In the genomic region with DNA sequence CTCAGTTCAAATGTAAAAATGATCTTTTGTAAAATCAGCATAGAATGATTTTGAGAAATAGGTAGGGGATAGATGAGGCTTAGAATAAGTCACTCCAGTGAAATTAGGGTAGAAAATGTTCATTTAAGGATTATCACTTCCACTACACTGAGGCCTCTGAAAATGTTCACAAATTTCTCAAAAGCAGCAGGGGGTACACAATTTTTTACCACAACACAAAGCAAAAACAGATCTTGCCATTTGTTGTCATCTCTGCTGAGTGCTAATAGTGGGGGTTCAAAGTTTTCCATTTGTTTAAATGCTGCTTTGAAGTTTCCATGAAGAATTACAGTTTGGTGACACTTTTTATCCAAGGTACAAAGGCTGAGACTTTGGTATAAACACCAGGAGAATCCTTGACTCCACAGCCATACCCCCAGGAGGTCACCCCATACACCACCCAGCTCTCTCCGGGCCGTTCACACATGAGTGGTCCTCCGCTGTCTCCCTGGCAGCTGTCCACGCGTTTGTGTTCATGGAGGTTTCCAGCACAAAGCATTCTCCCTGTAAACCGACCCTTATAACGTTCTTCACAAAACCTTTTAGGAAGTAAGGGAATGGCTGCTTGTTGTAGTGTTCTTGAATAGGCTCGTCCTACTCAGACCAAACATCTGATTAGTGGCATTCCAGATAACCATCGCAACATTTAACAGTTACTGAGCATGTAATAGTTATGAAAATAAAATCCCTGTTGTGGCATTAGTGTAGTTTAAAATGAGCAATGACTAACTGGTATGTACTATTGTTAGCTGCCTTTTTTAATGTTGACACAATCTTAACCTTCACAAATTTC, we compare ENCODE assay signal across 8 cellular contexts.
DNase-seq lines count a peak whose midpoint lies in the region; ATAC-seq, FAIRE-seq and TF ChIP-seq lines count a peak whose summit lies in the region.

No MANE protein-coding gene starts in this region.

- H3K4ac ChIP-seq in H1 (replicated peaks; ENCODE audit: insufficient read length, low read depth, low read length) = no peak overlapping the region

- H2AFZ ChIP-seq in H1 (ENCODE audit: low read length) (no peak overlapping the region), smooth muscle cell (ENCODE audit: low read depth) (no peak overlapping the region)

- no peak overlapping the region for H3K14ac ChIP-seq in H1 (ENCODE audit: insufficient read length)

- no peak overlapping the region for H4K91ac ChIP-seq in H1 (replicated peaks; ENCODE audit: insufficient read length, low read length)

- TF ChIP-seq RAD21 in H1 (IDR thresholded peaks at IDR 0.05 in 1 of 2, conservative IDR thresholded peaks at IDR 0.05 in 1 of 2; ENCODE audit: low read depth in 2 of 2, low read length in 2 of 2) = no peak

- H3K9me3 ChIP-seq in H1 (ENCODE audit: insufficient read depth in 2 of 2, low read depth in 1 of 2, low read length in 1 of 2) (no peaks in the 10 kb centered on the region), smooth muscle cell (replicated peaks; ENCODE audit: low read depth) (no peaks in the 10 kb centered on the region)

- H3K27me3 ChIP-seq in H1 (replicated peaks in 1 of 4; ENCODE audit: control insufficient read depth in 3 of 4, extremely low read depth in 1 of 4, insufficient read depth in 3 of 4, low read length in 3 of 4) = no peaks in the 10 kb centered on the region
- no peaks in the 10 kb centered on the region for H3K27me3 ChIP-seq in smooth muscle cell (ENCODE audit: low read depth)

- peak; percentile 19 for FAIRE-seq in H1 (lab: Jason Lieb, UNC)

- peak overlapping the region in 1 of 4 experiments; percentile 37; a peak in 1 of 7 replicates for H3K9ac ChIP-seq in H1 (replicated peaks in 1 of 4; ENCODE audit: extremely low read depth in 1 of 4, low read depth in 3 of 4, low read length in 3 of 4)
- no peak overlapping the region for H3K9ac ChIP-seq in smooth muscle cell (ENCODE audit: low read depth)

- no peak for ATAC-seq in HG03378 (IDR thresholded peaks at IDR 0.05; ENCODE audit: unreplicated experiment)
- ATAC-seq in activated CD4-positive, CD25-positive, alpha-beta regulatory T cell treated with anti-CD3 and anti-CD28 coated beads, Interleukin-2, amount 50 U/mL, for 24 hours = no peak

- H3K4me1 Mint-ChIP-seq in activated CD4-positive, alpha-beta T cell treated with anti-CD3 and anti-CD28 coated beads, Interleukin-2, amount 10 ng/mL, durations not matched to agents 7 days and 5 days = peaks cover 42% of the 10 kb centered on the region

- H3K36me3 Mint-ChIP-seq in activated CD4-positive, alpha-beta T cell treated with anti-CD3 and anti-CD28 coated beads, Interleukin-2, amount 10 ng/mL, durations not matched to agents 7 days and 5 days (ENCODE audit: low read depth) = peaks cover 34% of the 10 kb centered on the region

- no peak overlapping the region for H4K5ac ChIP-seq in H1 (ENCODE audit: insufficient read length, low read depth, low read length)

- peak in 1 of 2 experiments; percentile 83; a peak in 1 of 3 replicates for TF ChIP-seq POLR2A in H1 (IDR thresholded peaks at IDR 0.05; ENCODE audit: control extremely low read depth in 1 of 2, low read depth in 2 of 2, low read length in 2 of 2)

- H3K36me3 ChIP-seq in H1 (ENCODE audit: control insufficient read depth in 2 of 4, insufficient read depth in 4 of 4, low read length in 3 of 4) (peaks cover 0 to 33% (median 6%) of the 10 kb centered on the region in 4 experiments; a peak in 5 of 8 replicates), smooth muscle cell (ENCODE audit: low read depth) (no peaks in the 10 kb centered on the region)

- H3K4me1 ChIP-seq in H1 (replicated peaks in 1 of 4; ENCODE audit: control insufficient read depth in 3 of 4, insufficient read depth in 4 of 4, low read length in 3 of 4) = peaks cover 0 to 8% (median 0%) of the 10 kb centered on the region in 4 experiments; a peak in 2 of 7 replicates
- peaks cover 19% of the 10 kb centered on the region for H3K4me1 ChIP-seq in smooth muscle cell (ENCODE audit: low read depth)

- H2BK120ac ChIP-seq in H1 (replicated peaks; ENCODE audit: low read depth, low read length) = no peak overlapping the region

- H3F3A ChIP-seq in smooth muscle cell (ENCODE audit: low read depth) = peaks cover 20% of the 10 kb centered on the region

- no peak overlapping the region for H2BK12ac ChIP-seq in H1 (ENCODE audit: low read depth, low read length)

- WGBS in H1 (ENCODE audit: extremely low coverage in 1 of 2, insufficient coverage in 1 of 2, insufficient read length in 1 of 2, insufficient replicate concordance in 2 of 2, low coverage in 1 of 2, low lambda C conversion rate in 2 of 2, missing lambda C conversion rate in 1 of 2), 2 experiments = 80% methylated on average over 9 of the region's 9 CpGs; no CpG with 5 or more reads in 1 of the 2 experiments
- 38% methylated on average over 9 of the region's 9 CpGs for WGBS in smooth muscle cell (ENCODE audit: low lambda C conversion rate)

- H3K27ac ChIP-seq in H1 (ENCODE audit: low read depth, low read length) (no peak overlapping the region), smooth muscle cell (ENCODE audit: low read depth) (peak overlapping the region; percentile 48)

- no peak overlapping the region for H3K4me3 Mint-ChIP-seq in activated CD4-positive, alpha-beta T cell treated with anti-CD3 and anti-CD28 coated beads, Interleukin-2, amount 10 ng/mL, durations not matched to agents 7 days and 5 days

- H2BK5ac ChIP-seq in H1 (ENCODE audit: low read depth, low read length) = no peak overlapping the region

- CTCF ChIA-PET in activated CD4-positive, alpha-beta T cell treated with anti-CD3 and anti-CD28 coated beads, Interleukin-2, amount 10 ng/mL, durations not matched to agents 7 days and 5 days (lab: Charles Lee) = interaction anchor here (1.9 kb wide), 1 partner anchor 70 kb away, joined by 6 read pairs; the partner anchor contains the start of gene PRSS12
- CTCF ChIA-PET in H1 (lab: Charles Lee; ENCODE audit: partially characterized antibody) = interaction anchor here (0.6 to 2.6 kb wide), 4 partner anchors 11 to 72 kb away, joined by 3 to 9 read pairs (median 4); partner anchors contain the start of gene PRSS12

- no peaks in the 10 kb centered on the region for H3K27me3 Mint-ChIP-seq in activated CD4-positive, alpha-beta T cell treated with anti-CD3 and anti-CD28 coated beads, Interleukin-2, amount 10 ng/mL, durations not matched to agents 7 days and 5 days

- no peak overlapping the region for H3K23ac ChIP-seq in H1 (ENCODE audit: insufficient read length)

- H3K56ac ChIP-seq in H1 (replicated peaks; ENCODE audit: insufficient read length, low read depth, low read length) = no peak overlapping the region

- peaks cover 2% of the 10 kb centered on the region for H3K23me2 ChIP-seq in H1 (ENCODE audit: low read depth, low read length)

- H3K79me2 ChIP-seq in H1 (ENCODE audit: control insufficient read depth in 1 of 2, insufficient read depth in 2 of 2, low read length in 2 of 2) (peaks cover 0 to 14% of the 10 kb centered on the region in 2 experiments; a peak in 3 of 4 replicates), smooth muscle cell (ENCODE audit: low read depth) (peaks cover 8% of the 10 kb centered on the region)

- H3K4me3 ChIP-seq in H1 (ENCODE audit: extremely low read depth in 1 of 4, insufficient read depth in 2 of 4, low read depth in 3 of 4, low read length in 4 of 4) (no peak overlapping the region), smooth muscle cell (no peak overlapping the region)

- no peak overlapping the region for H3K18ac ChIP-seq in H1 (ENCODE audit: extremely low read depth, low read length)

- H4K8ac ChIP-seq in H1 (ENCODE audit: extremely low read depth, insufficient read depth, low read length) = no peak overlapping the region

- TF ChIP-seq EP300 in H1 (IDR thresholded peaks at IDR 0.05; ENCODE audit: borderline replicate concordance in 1 of 2, low read depth in 2 of 2, low read length in 2 of 2) = no peak

- no peak overlapping the region for H2BK20ac ChIP-seq in H1 (ENCODE audit: low read length)

- no peak overlapping the region; a peak in 1 of 4 replicates for H3K4me2 ChIP-seq in H1 (ENCODE audit: insufficient read depth in 1 of 2, low read depth in 2 of 2, low read length in 2 of 2)
- H3K4me2 ChIP-seq in smooth muscle cell = peak overlapping the region; percentile 94

- POLR2A ChIA-PET in activated CD4-positive, alpha-beta T cell treated with anti-CD3 and anti-CD28 coated beads, Interleukin-2, amount 10 ng/mL, durations not matched to agents 7 days and 5 days (lab: Charles Lee) = no interaction called here
- POLR2A ChIA-PET in H1 (lab: Charles Lee; ENCODE audit: partially characterized antibody) = interaction anchor here (0.6 kb wide), 1 partner anchor 25 kb away, joined by 5 read pairs; no protein-coding TSS in a partner anchor

- no peaks in the 10 kb centered on the region for H3K9me3 Mint-ChIP-seq in activated CD4-positive, alpha-beta T cell treated with anti-CD3 and anti-CD28 coated beads, Interleukin-2, amount 10 ng/mL, durations not matched to agents 7 days and 5 days

- DNase-seq in activated CD4-positive, alpha-beta T cell treated with anti-CD3 and anti-CD28 coated beads, Interleukin-2, amount 10 ng/mL, durations not matched to agents 7 days and 5 days = no peak
- no peak for DNase-seq in activated CD4-positive, alpha-beta T cell treated with anti-CD3 and anti-CD28 coated beads, Interleukin-2, amount 50 U/mL, for 1 hour
- peak; percentile 50 for DNase-seq in NCI-H446 treated with DMSO at 0.1 percent for 48 hours (lab: John Stamatoyannopoulos, UW)
- DNase-seq in H1 (ENCODE audit: low read depth in 1 of 2, low spot score in 2 of 2) = no peak
- DNase-seq in smooth muscle cell (lab: John Stamatoyannopoulos, UW; ENCODE audit: unreplicated experiment) = no peak
- DNase-seq in activated CD8-positive, alpha-beta memory T cell treated with anti-CD3 and anti-CD28 coated beads, Interleukin-2, amount 50 U/mL, for 4 hours = no peak

- H2BK15ac ChIP-seq in H1 (ENCODE audit: low read length) = no peak overlapping the region

- no peak overlapping the region for H2AK5ac ChIP-seq in H1 (ENCODE audit: low read depth, low read length)

- H3K79me1 ChIP-seq in H1 (ENCODE audit: low read depth, low read length) = no peaks in the 10 kb centered on the region; the same call in 1 of the 2 replicates

- H3K27ac Mint-ChIP-seq in activated CD4-positive, alpha-beta T cell treated with anti-CD3 and anti-CD28 coated beads, Interleukin-2, amount 10 ng/mL, durations not matched to agents 7 days and 5 days = peak overlapping the region; percentile 67

- TF ChIP-seq CTCF in H1 (IDR thresholded peaks at IDR 0.05; ENCODE audit: control extremely low read depth in 1 of 3, insufficient read depth in 1 of 3, low read depth in 1 of 3, low read length in 3 of 3) (no peak), smooth muscle cell (IDR thresholded peaks at IDR 0.05; ENCODE audit: borderline replicate concordance, insufficient read depth, poor library complexity, severe bottlenecking) (no peak)

- peaks cover 0 to 7% of the 10 kb centered on the region in 2 experiments for H4K20me1 ChIP-seq in H1 (replicated peaks in 1 of 2; ENCODE audit: control insufficient read depth in 1 of 2, insufficient read depth in 2 of 2, low read length in 2 of 2)
- H4K20me1 ChIP-seq in smooth muscle cell (ENCODE audit: low read depth) = peaks cover 11% of the 10 kb centered on the region
